Comparison of ENCODE assay signal across 1 cellular context in the genomic region with DNA sequence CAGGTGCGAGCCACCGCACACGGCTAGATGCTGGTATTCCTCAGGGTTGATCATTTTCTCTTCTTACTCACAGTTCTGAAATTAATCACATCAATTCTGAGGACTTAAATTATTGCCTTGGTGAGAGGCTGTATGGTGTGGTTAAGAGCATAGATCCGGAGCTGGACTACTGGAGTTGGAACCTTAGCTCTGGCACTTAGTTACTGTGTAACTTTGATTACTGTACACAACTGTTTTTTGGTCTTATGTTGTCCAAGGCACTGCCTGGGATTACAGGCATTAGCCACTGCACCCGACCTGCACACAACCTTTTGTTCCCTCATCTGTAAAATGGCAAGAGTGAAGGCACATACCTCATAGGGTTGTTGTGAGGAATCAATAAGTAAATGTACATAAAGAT.
TF ChIP-seq lines count a peak whose summit lies in the region.

No MANE protein-coding gene starts in this region.

TF ChIP-seq in GM12878, 131 proteins besides CTCF, POLR2A, EP300 and RAD21:
- TF ChIP-seq CBFB (IDR thresholded peaks at IDR 0.05; ENCODE audit: low read depth) (no peak), ETV6 (conservative IDR thresholded peaks at IDR 0.05 in 1 of 2, IDR thresholded peaks at IDR 0.05 in 1 of 2; ENCODE audit: borderline replicate concordance in 1 of 2, low read depth in 1 of 2) (no peak), SMC3 (IDR thresholded peaks at IDR 0.05; ENCODE audit: borderline replicate concordance, low read length) (no peak)
